In genomic region chr11:65639623-65640482, GRCh38 we compare ENCODE assay signal across 1 cellular context.
TF ChIP-seq lines count a peak whose summit lies in the region.

No MANE protein-coding gene starts in this region.

TF ChIP-seq in GM23338, 12 proteins besides CTCF, POLR2A, EP300 and RAD21 (continued from another document):
- TF ChIP-seq ZNF462 (CRISPR knock-in tag; IDR thresholded peaks at IDR 0.05): no peak
- TF ChIP-seq CREB1 (CRISPR knock-in tag; IDR thresholded peaks at IDR 0.05; ENCODE audit: low read depth): no peak
